Comparison of ENCODE assay signal across 1 cellular context in genomic region chr16:30797670-30798309, GRCh38.
TF ChIP-seq lines count a peak whose summit lies in the region.

No MANE protein-coding gene starts in this region.

TF ChIP-seq in SK-N-SH treated with all-trans-retinoic acid at 6 μM for 48 hours, 23 proteins besides CTCF, POLR2A, EP300 and RAD21 (continued from another document):
- no peak for TF ChIP-seq POU6F1 (CRISPR knock-in tag; IDR thresholded peaks at IDR 0.05; ENCODE audit: borderline replicate concordance, low read depth)
